ENCODE assay signal across 1 cellular context in genomic region chr7:13067036-13067435, GRCh38.
TF ChIP-seq lines count a peak whose summit lies in the region.

No MANE protein-coding gene starts in this region.

TF ChIP-seq in GM23338, 12 proteins besides CTCF, POLR2A, EP300 and RAD21 (continued from another document):
- TF ChIP-seq, protein P1, sequence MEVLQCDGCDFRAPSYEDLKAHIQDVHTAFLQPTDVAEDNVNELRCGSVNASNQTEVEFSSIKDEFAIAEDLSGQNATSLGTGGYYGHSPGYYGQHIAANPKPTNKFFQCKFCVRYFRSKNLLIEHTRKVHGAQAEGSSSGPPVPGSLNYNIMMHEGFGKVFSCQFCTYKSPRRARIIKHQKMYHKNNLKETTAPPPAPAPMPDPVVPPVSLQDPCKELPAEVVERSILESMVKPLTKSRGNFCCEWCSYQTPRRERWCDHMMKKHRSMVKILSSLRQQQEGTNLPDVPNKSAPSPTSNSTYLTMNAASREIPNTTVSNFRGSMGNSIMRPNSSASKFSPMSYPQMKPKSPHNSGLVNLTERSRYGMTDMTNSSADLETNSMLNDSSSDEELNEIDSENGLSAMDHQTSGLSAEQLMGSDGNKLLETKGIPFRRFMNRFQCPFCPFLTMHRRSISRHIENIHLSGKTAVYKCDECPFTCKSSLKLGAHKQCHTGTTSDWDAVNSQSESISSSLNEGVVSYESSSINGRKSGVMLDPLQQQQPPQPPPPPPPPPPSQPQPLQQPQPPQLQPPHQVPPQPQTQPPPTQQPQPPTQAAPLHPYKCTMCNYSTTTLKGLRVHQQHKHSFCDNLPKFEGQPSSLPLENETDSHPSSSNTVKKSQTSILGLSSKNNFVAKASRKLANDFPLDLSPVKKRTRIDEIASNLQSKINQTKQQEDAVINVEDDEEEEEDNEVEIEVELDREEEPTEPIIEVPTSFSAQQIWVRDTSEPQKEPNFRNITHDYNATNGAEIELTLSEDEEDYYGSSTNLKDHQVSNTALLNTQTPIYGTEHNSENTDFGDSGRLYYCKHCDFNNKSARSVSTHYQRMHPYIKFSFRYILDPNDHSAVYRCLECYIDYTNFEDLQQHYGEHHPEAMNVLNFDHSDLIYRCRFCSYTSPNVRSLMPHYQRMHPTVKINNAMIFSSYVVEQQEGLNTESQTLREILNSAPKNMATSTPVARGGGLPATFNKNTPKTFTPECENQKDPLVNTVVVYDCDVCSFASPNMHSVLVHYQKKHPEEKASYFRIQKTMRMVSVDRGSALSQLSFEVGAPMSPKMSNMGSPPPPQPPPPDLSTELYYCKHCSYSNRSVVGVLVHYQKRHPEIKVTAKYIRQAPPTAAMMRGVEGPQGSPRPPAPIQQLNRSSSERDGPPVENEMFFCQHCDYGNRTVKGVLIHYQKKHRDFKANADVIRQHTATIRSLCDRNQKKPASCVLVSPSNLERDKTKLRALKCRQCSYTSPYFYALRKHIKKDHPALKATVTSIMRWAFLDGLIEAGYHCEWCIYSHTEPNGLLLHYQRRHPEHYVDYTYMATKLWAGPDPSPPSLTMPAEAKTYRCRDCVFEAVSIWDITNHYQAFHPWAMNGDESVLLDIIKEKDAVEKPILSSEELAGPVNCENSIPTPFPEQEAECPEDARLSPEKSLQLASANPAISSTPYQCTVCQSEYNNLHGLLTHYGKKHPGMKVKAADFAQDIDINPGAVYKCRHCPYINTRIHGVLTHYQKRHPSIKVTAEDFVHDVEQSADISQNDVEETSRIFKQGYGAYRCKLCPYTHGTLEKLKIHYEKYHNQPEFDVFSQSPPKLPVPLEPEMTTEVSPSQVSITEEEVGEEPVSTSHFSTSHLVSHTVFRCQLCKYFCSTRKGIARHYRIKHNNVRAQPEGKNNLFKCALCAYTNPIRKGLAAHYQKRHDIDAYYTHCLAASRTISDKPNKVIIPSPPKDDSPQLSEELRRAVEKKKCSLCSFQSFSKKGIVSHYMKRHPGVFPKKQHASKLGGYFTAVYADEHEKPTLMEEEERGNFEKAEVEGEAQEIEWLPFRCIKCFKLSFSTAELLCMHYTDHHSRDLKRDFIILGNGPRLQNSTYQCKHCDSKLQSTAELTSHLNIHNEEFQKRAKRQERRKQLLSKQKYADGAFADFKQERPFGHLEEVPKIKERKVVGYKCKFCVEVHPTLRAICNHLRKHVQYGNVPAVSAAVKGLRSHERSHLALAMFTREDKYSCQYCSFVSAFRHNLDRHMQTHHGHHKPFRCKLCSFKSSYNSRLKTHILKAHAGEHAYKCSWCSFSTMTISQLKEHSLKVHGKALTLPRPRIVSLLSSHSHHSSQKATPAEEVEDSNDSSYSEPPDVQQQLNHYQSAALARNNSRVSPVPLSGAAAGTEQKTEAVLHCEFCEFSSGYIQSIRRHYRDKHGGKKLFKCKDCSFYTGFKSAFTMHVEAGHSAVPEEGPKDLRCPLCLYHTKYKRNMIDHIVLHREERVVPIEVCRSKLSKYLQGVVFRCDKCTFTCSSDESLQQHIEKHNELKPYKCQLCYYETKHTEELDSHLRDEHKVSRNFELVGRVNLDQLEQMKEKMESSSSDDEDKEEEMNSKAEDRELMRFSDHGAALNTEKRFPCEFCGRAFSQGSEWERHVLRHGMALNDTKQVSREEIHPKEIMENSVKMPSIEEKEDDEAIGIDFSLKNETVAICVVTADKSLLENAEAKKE (CRISPR knock-in tag; IDR thresholded peaks at IDR 0.05): no peak
- no peak for TF ChIP-seq EZH2phosphoT487 (IDR thresholded peaks at IDR 0.05; ENCODE audit: unreplicated experiment)
- TF ChIP-seq STAT1 (IDR thresholded peaks at IDR 0.05; ENCODE audit: unreplicated experiment): no peak
- TF ChIP-seq, protein P2, sequence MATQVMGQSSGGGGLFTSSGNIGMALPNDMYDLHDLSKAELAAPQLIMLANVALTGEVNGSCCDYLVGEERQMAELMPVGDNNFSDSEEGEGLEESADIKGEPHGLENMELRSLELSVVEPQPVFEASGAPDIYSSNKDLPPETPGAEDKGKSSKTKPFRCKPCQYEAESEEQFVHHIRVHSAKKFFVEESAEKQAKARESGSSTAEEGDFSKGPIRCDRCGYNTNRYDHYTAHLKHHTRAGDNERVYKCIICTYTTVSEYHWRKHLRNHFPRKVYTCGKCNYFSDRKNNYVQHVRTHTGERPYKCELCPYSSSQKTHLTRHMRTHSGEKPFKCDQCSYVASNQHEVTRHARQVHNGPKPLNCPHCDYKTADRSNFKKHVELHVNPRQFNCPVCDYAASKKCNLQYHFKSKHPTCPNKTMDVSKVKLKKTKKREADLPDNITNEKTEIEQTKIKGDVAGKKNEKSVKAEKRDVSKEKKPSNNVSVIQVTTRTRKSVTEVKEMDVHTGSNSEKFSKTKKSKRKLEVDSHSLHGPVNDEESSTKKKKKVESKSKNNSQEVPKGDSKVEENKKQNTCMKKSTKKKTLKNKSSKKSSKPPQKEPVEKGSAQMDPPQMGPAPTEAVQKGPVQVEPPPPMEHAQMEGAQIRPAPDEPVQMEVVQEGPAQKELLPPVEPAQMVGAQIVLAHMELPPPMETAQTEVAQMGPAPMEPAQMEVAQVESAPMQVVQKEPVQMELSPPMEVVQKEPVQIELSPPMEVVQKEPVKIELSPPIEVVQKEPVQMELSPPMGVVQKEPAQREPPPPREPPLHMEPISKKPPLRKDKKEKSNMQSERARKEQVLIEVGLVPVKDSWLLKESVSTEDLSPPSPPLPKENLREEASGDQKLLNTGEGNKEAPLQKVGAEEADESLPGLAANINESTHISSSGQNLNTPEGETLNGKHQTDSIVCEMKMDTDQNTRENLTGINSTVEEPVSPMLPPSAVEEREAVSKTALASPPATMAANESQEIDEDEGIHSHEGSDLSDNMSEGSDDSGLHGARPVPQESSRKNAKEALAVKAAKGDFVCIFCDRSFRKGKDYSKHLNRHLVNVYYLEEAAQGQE (IDR thresholded peaks at IDR 0.05; ENCODE audit: unreplicated experiment): no peak
